Comparison of ENCODE assay signal across 1 cellular context in genomic region chr3:134740077-134740476, GRCh38. TPM values are rescaled to one million over a fixed set of nuclear protein-coding genes. Genes with fewer than 3 reads are reported as not detected.
"Had no signal": no experiment of that assay in that cellular context is flagged by ENCODE, and none has a peak within 500 bp of the region (broad histone marks: within the 10 kb centered on the region; RNA-seq: fewer than 3 reads in every experiment).

No MANE protein-coding gene starts in this region.

RNA-seq across cellular contexts. Expression of gene EPHB1, which starts 55.0 kb away (rescaled TPM):
- total RNA-seq: G401 had no signal
